28 cellular contexts compared by ENCODE assay signal in the genomic region with DNA sequence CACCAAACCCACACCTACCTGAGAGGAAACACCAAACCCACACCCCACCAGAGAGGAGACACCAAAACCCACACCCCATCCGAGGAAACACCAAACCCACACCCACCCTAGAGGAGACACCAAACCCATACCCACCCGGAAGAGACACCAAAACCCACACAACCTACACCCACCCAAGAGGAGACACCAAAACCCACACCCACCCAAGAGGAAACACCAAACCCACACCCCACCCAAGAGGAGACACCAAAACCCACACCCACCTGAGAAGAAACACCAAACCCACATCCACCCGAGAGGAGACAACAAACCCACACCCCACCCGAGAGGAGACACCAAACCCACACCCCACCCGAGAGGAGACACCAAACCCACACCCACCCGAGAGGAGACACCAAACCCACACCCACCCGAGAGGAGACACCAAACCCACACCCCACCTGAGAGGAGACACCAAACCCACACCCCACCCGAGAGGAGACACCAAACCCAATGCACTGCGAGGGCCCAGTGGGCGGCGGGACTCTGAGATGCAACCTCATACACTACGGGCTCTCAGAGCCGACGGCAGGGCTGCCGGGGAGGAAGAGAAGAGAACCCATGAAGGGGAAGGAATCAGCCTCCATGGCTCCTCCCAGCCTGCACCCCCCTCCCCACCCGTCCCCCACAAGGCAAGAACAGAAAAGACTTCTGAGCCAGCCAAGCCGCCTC.
A peak's percentile ranks its signal among the peaks of the same experiment; 100 is the strongest.
DNase-seq lines count a peak whose midpoint lies in the region; ATAC-seq lines count a peak whose summit lies in the region.
"Had no signal": no experiment of that assay in that cellular context is flagged by ENCODE, and none has a peak within 500 bp of the region (broad histone marks: within the 10 kb centered on the region; RNA-seq: fewer than 3 reads in every experiment).

No MANE protein-coding gene starts in this region.

- no peaks in the 10 kb centered on the region for H3K27me3 Mint-ChIP-seq in activated naive CD8-positive, alpha-beta T cell
- H3K27me3 Mint-ChIP-seq in activated naive CD8-positive, alpha-beta T cell treated with anti-CD3 and anti-CD28 coated beads, Interleukin-2, amount 50 U/mL, for 24 hours = no peaks in the 10 kb centered on the region
- H3K27me3 Mint-ChIP-seq in activated T-helper 17 cell treated with anti-CD3 and anti-CD28 coated beads, Interleukin-2, amount 50 U/mL, for 72 hours = no peaks in the 10 kb centered on the region
- H3K27me3 Mint-ChIP-seq: activated B cell treated with CpG ODN at 0.5 μM for 24 hours had no signal

- H3K79me1 ChIP-seq in neuronal stem cell (ENCODE audit: low read depth, low read length) = peaks cover 13% of the 10 kb centered on the region

- no peak overlapping the region for H2AK5ac ChIP-seq in neuronal stem cell (ENCODE audit: low read depth, low read length)

- no peak overlapping the region for H2AFZ ChIP-seq in neuronal stem cell (ENCODE audit: low read length)

- H3K4me2 ChIP-seq in neuronal stem cell (ENCODE audit: insufficient read depth, low read length, poor library complexity, severe bottlenecking) = no peak overlapping the region

- H3K9me3 Mint-ChIP-seq in activated naive CD8-positive, alpha-beta T cell (ENCODE audit: low read depth) = no peaks in the 10 kb centered on the region
- H3K9me3 Mint-ChIP-seq in activated naive CD8-positive, alpha-beta T cell treated with anti-CD3 and anti-CD28 coated beads, Interleukin-2, amount 50 U/mL, for 24 hours = peaks cover 4% of the 10 kb centered on the region
- peaks cover 8% of the 10 kb centered on the region for H3K9me3 Mint-ChIP-seq in activated T-helper 17 cell treated with anti-CD3 and anti-CD28 coated beads, Interleukin-2, amount 50 U/mL, for 72 hours
- H3K9me3 Mint-ChIP-seq: activated B cell treated with CpG ODN at 0.5 μM for 24 hours had no signal

- peaks cover 3 to 5% of the 10 kb centered on the region in 2 donors for H3K9me3 ChIP-seq in neuronal stem cell (replicated peaks in 1 of 2; ENCODE audit: control insufficient read depth in 2 of 2, insufficient read depth in 1 of 2, low read depth in 1 of 2, low read length in 2 of 2)
- H3K9me3 ChIP-seq: left lung, psoas muscle, thoracic aorta had no signal

- no CpG with 5 or more reads among the region's 17 CpGs for WGBS in neuronal stem cell (ENCODE audit: extremely low coverage in 2 of 2, insufficient read length in 2 of 2, insufficient replicate concordance in 1 of 2), 2 donors

- H4K91ac ChIP-seq in neuronal stem cell (ENCODE audit: low read depth, low read length, poor library complexity) = no peak overlapping the region

- H3K36me3 ChIP-seq in H7 (replicated peaks; ENCODE audit: control insufficient read depth, insufficient read depth, low read length) (peaks cover 5% of the 10 kb centered on the region), neuronal stem cell (replicated peaks in 1 of 2; ENCODE audit: control insufficient read depth in 2 of 2, insufficient read depth in 2 of 2, low read length in 2 of 2) (peaks cover 19 to 50% of the 10 kb centered on the region in 2 donors)

- H3K23ac ChIP-seq in neuronal stem cell (ENCODE audit: low read depth, low read length, poor library complexity) = peak overlapping the region; percentile 55

- no peak overlapping the region for H2BK15ac ChIP-seq in neuronal stem cell (ENCODE audit: low read length)

- H3K4ac ChIP-seq in neuronal stem cell (ENCODE audit: low read length) = no peak overlapping the region

- H3K36me3 Mint-ChIP-seq in activated naive CD8-positive, alpha-beta T cell = peaks cover 13% of the 10 kb centered on the region
- H3K36me3 Mint-ChIP-seq in activated naive CD8-positive, alpha-beta T cell treated with anti-CD3 and anti-CD28 coated beads, Interleukin-2, amount 50 U/mL, for 24 hours (ENCODE audit: low read depth) = peaks cover 37% of the 10 kb centered on the region
- H3K36me3 Mint-ChIP-seq in activated T-helper 17 cell treated with anti-CD3 and anti-CD28 coated beads, Interleukin-2, amount 50 U/mL, for 72 hours (ENCODE audit: low read depth) = peaks cover 20% of the 10 kb centered on the region

- H3K14ac ChIP-seq in neuronal stem cell (ENCODE audit: low read length) = no peak overlapping the region

- H3K27ac ChIP-seq in neuronal stem cell (replicated peaks; ENCODE audit: low read length) = no peak overlapping the region
- H3K27ac ChIP-seq: epithelial cell of prostate, foreskin keratinocyte, left lung, psoas muscle, thoracic aorta had no signal

- peak overlapping the region; percentile 32 for H3K4me3 Mint-ChIP-seq in activated naive CD8-positive, alpha-beta T cell
- H3K4me3 Mint-ChIP-seq in activated naive CD8-positive, alpha-beta T cell treated with anti-CD3 and anti-CD28 coated beads, Interleukin-2, amount 50 U/mL, for 24 hours = no peak overlapping the region
- H3K4me3 Mint-ChIP-seq in activated T-helper 17 cell treated with anti-CD3 and anti-CD28 coated beads, Interleukin-2, amount 50 U/mL, for 72 hours = no peak overlapping the region
- H3K4me3 Mint-ChIP-seq: activated B cell treated with CpG ODN at 0.5 μM for 24 hours had no signal

- no peak overlapping the region for H2BK120ac ChIP-seq in neuronal stem cell (ENCODE audit: low read depth, low read length)

- H2BK5ac ChIP-seq in neuronal stem cell (ENCODE audit: low read length) = no peak overlapping the region

- no peak for ATAC-seq in activated naive CD8-positive, alpha-beta T cell treated with anti-CD3 and anti-CD28 coated beads, Interleukin-2, amount 50 U/mL, for 24 hours
- ATAC-seq in activated T-helper 17 cell treated with anti-CD3 and anti-CD28 coated beads, Interleukin-2, amount 50 U/mL, for 72 hours (replicated peaks) = no peak
- ATAC-seq in HG03045 (IDR thresholded peaks at IDR 0.05; ENCODE audit: unreplicated experiment) (no peak), esophagus mucosa (no peak)
- ATAC-seq: foreskin keratinocyte, left lung, psoas muscle, SK-N-SH treated with all-trans-retinoic acid at 6 μM for 48 hours had no signal

- DNase-seq in activated naive CD8-positive, alpha-beta T cell treated with anti-CD3 and anti-CD28 coated beads, Interleukin-2, amount 50 U/mL, for 24 hours = no peak
- DNase-seq in H7 (peak; percentile 67), neuronal stem cell (ENCODE audit: low spot score) (no peak), NCI-H524 treated with DMSO at 0.1 percent for 48 hours (lab: John Stamatoyannopoulos, UW) (no peak)
- DNase-seq: activated B cell treated with CpG ODN at 0.5 μM for 24 hours; activated effector memory CD4-positive, alpha-beta T cell treated with Interleukin-2 at 50 U/mL for 16 hours; anterior cingulate cortex; C1 segment of cervical spinal cord; caudate nucleus; DMS153; foreskin keratinocyte; GDM1; KBM-7; midbrain; MM.1S; NCI-H146; NCI-H69; psoas muscle; RPMI8226; T1000 had no signal

- no peak overlapping the region for H4K8ac ChIP-seq in neuronal stem cell (ENCODE audit: low read depth, low read length)

- H3K4me1 Mint-ChIP-seq in activated naive CD8-positive, alpha-beta T cell (ENCODE audit: low read depth) = peaks cover 19% of the 10 kb centered on the region
- peaks cover 8% of the 10 kb centered on the region for H3K4me1 Mint-ChIP-seq in activated naive CD8-positive, alpha-beta T cell treated with anti-CD3 and anti-CD28 coated beads, Interleukin-2, amount 50 U/mL, for 24 hours
- peaks cover 20% of the 10 kb centered on the region for H3K4me1 Mint-ChIP-seq in activated T-helper 17 cell treated with anti-CD3 and anti-CD28 coated beads, Interleukin-2, amount 50 U/mL, for 72 hours

- peak overlapping the region; percentile 10 for H2BK12ac ChIP-seq in neuronal stem cell (ENCODE audit: low read length)

- H3K27me3 ChIP-seq in H7 (ENCODE audit: control insufficient read depth, insufficient read depth, low read length) (no peaks in the 10 kb centered on the region), neuronal stem cell (ENCODE audit: control insufficient read depth in 3 of 3, insufficient read depth in 3 of 3, low read depth in 1 of 3, low read length in 3 of 3) (no peaks in the 10 kb centered on the region)
- H3K27me3 ChIP-seq: foreskin keratinocyte, left lung had no signal

- H3K4me1 ChIP-seq in neuronal stem cell (ENCODE audit: control insufficient read depth in 2 of 2, insufficient read depth in 1 of 2, low read depth in 1 of 2, low read length in 2 of 2) = peaks cover 0 to 4% of the 10 kb centered on the region in 2 donors
- H3K4me1 ChIP-seq: foreskin keratinocyte, psoas muscle had no signal

- no peak overlapping the region for H3K18ac ChIP-seq in neuronal stem cell (ENCODE audit: low read length)

- no peak overlapping the region for H3K9ac ChIP-seq in neuronal stem cell (ENCODE audit: low read depth, low read length, poor library complexity)

- H3K27ac Mint-ChIP-seq in activated naive CD8-positive, alpha-beta T cell = peak overlapping the region; percentile 46
- H3K27ac Mint-ChIP-seq in activated naive CD8-positive, alpha-beta T cell treated with anti-CD3 and anti-CD28 coated beads, Interleukin-2, amount 50 U/mL, for 24 hours = no peak overlapping the region
- H3K27ac Mint-ChIP-seq in activated T-helper 17 cell treated with anti-CD3 and anti-CD28 coated beads, Interleukin-2, amount 50 U/mL, for 72 hours = peak overlapping the region; percentile 81
- H3K27ac Mint-ChIP-seq: activated B cell treated with CpG ODN at 0.5 μM for 24 hours had no signal

- H3K4me3 ChIP-seq in H7 (ENCODE audit: insufficient read depth, low read depth, low read length) = no peak overlapping the region
- H3K4me3 ChIP-seq in neuronal stem cell (ENCODE audit: low read length in 2 of 2) = no peak overlapping the region
- H3K4me3 ChIP-seq: left lung, psoas muscle, thoracic aorta had no signal
